26 cellular contexts compared by ENCODE assay signal in genomic region chrX:48460031-48460430, GRCh38. TPM values are rescaled to one million over a fixed set of nuclear protein-coding genes. Genes with fewer than 3 reads are reported as not detected.
"Had no signal": no experiment of that assay in that cellular context is flagged by ENCODE, and none has a peak within 500 bp of the region (broad histone marks: within the 10 kb centered on the region; RNA-seq: fewer than 3 reads in every experiment).

No MANE protein-coding gene starts in this region.

- H3K4me3 ChIP-seq: cardiac muscle cell, SK-N-MC had no signal

- H3K27me3 Mint-ChIP-seq: activated B cell treated with CpG ODN at 0.5 μM for 24 hours; activated CD4-positive, alpha-beta T cell treated with anti-CD3 and anti-CD28 coated beads, Interleukin-2, amount 10 ng/mL, durations not matched to agents 7 days and 5 days had no signal

- DNase-seq: activated B cell treated with CpG ODN at 0.5 μM for 24 hours; activated CD4-positive, alpha-beta T cell treated with anti-CD3 and anti-CD28 coated beads for 1 hour; activated CD4-positive, alpha-beta T cell treated with anti-CD3 and anti-CD28 coated beads, Interleukin-2, amount 10 ng/mL, durations not matched to agents 7 days and 5 days; activated effector memory CD4-positive, alpha-beta T cell treated with anti-CD3 and anti-CD28 coated beads, Interleukin-2, amount 50 U/mL, for 16 hours; activated naive CD4-positive, alpha-beta T cell treated with anti-CD3 and anti-CD28 coated beads, Interleukin-2, amount 50 U/mL, for 16 hours; amygdala; brain microvascular endothelial cell; IMR-90; KG1; NCI-H1092; NCI-H1417 treated with DMSO at 0.1 percent for 48 hours; NCI-H1694; NCI-H2029; NCI-H345; NCI-H510A; NCI-H526 treated with DMSO at 0.1 percent for 48 hours; T-cell; T-helper 2 cell; T1000 had no signal

- H3K27ac Mint-ChIP-seq: activated B cell treated with CpG ODN at 0.5 μM for 24 hours; activated CD4-positive, alpha-beta T cell treated with anti-CD3 and anti-CD28 coated beads, Interleukin-2, amount 10 ng/mL, durations not matched to agents 7 days and 5 days; activated T-helper 1 cell treated with anti-CD3 and anti-CD28 coated beads, Interleukin-12 subunit alpha, Interleukin-12 subunit beta, Interleukin-2, Interleukin-4 antibody, amounts not matched to agents 30 ng/mL and 10 ng/mL and 1 ng/mL, durations not matched to agents 14 hours and 24 hours and 36 hours; T-cell had no signal

- H3K9me3 Mint-ChIP-seq: activated B cell treated with CpG ODN at 0.5 μM for 24 hours; activated CD4-positive, alpha-beta T cell treated with anti-CD3 and anti-CD28 coated beads, Interleukin-2, amount 10 ng/mL, durations not matched to agents 7 days and 5 days; activated T-helper 1 cell treated with anti-CD3 and anti-CD28 coated beads, Interleukin-12 subunit alpha, Interleukin-12 subunit beta, Interleukin-2, Interleukin-4 antibody, amounts not matched to agents 30 ng/mL and 10 ng/mL and 1 ng/mL, durations not matched to agents 14 hours and 24 hours and 36 hours; T-cell had no signal

- H3K36me3 ChIP-seq: brain microvascular endothelial cell, cardiac muscle cell had no signal

- H3K27ac ChIP-seq: brain microvascular endothelial cell, cardiac muscle cell, SK-N-MC had no signal

- H3K27me3 ChIP-seq: brain microvascular endothelial cell, cardiac muscle cell had no signal

- ATAC-seq: Right ventricle myocardium inferior, T-cell had no signal

- H3K4me1 Mint-ChIP-seq: activated B cell treated with CpG ODN at 0.5 μM for 24 hours had no signal

- H3K4me3 Mint-ChIP-seq: activated B cell treated with CpG ODN at 0.5 μM for 24 hours; activated CD4-positive, alpha-beta T cell treated with anti-CD3 and anti-CD28 coated beads, Interleukin-2, amount 10 ng/mL, durations not matched to agents 7 days and 5 days; activated T-helper 1 cell treated with anti-CD3 and anti-CD28 coated beads, Interleukin-12 subunit alpha, Interleukin-12 subunit beta, Interleukin-2, Interleukin-4 antibody, amounts not matched to agents 30 ng/mL and 10 ng/mL and 1 ng/mL, durations not matched to agents 14 hours and 24 hours and 36 hours; T-cell had no signal

RNA-seq across cellular contexts. Expression of gene SLC38A5, which starts 10.0 kb away (rescaled TPM):
- total RNA-seq: cardiac muscle cell had no signal
- polyA plus RNA-seq: cardiac muscle cell had no signal

RNA-seq across cellular contexts. Expression of gene SSX4B, which starts 48.3 kb away (rescaled TPM):
- total RNA-seq: activated B cell treated with CpG ODN at 0.5 μM for 24 hours; activated CD4-positive, alpha-beta T cell treated with anti-CD3 and anti-CD28 coated beads, Interleukin-2, amount 10 ng/mL, durations not matched to agents 7 days and 5 days; activated CD8-positive, alpha-beta memory T cell treated with anti-CD3 and anti-CD28 coated beads for 36 hours; activated T-helper 1 cell treated with anti-CD3 and anti-CD28 coated beads, Interleukin-12 subunit alpha, Interleukin-12 subunit beta, Interleukin-2, Interleukin-4 antibody, amounts not matched to agents 30 ng/mL and 10 ng/mL and 1 ng/mL, durations not matched to agents 14 hours and 24 hours and 36 hours; cardiac muscle cell; IMR-90; MCF 10A; OCI-LY7; Right ventricle myocardium inferior; T-cell had no signal
- polyA plus RNA-seq: cardiac muscle cell, IMR-90 had no signal
